In genomic region chr10:74875966-74876365, GRCh38 we compare ENCODE assay signal across 14 cellular contexts. TPM values are rescaled to one million over a fixed set of nuclear protein-coding genes. Genes with fewer than 3 reads are reported as not detected.
DNase-seq lines count a peak whose midpoint lies in the region; ATAC-seq and TF ChIP-seq lines count a peak whose summit lies in the region.
"Had no signal": no experiment of that assay in that cellular context is flagged by ENCODE, and none has a peak within 500 bp of the region (broad histone marks: within the 10 kb centered on the region; RNA-seq: fewer than 3 reads in every experiment).

No MANE protein-coding gene starts in this region.

- WGBS in psoas muscle, 3 donors = 49 to 70% (median 52%) methylated on average over 1 of the region's 1 CpG

- peaks cover 19% of the 10 kb centered on the region for H3K4me1 ChIP-seq in psoas muscle

- CTCF ChIA-PET in WTC11 (lab: Charles Lee) = interaction anchor here (1.4 kb wide), 1 partner anchor 224 kb away, joined by 3 read pairs; no protein-coding TSS in a partner anchor

- H3K27ac Mint-ChIP-seq in WTC11 (peak overlapping the region; percentile 58), progenitor cell of endocrine pancreas (peak overlapping the region; percentile 19)

- no peak for ATAC-seq in WTC11
- no peak for ATAC-seq in psoas muscle
- no peak for ATAC-seq in HG02840 (IDR thresholded peaks at IDR 0.05; ENCODE audit: low FRiP score, unreplicated experiment)

- H3K27me3 Mint-ChIP-seq in WTC11 (ENCODE audit: low read depth) = no peaks in the 10 kb centered on the region
- peaks cover 3% of the 10 kb centered on the region for H3K27me3 Mint-ChIP-seq in progenitor cell of endocrine pancreas
- H3K27me3 Mint-ChIP-seq: IgD-negative memory B cell had no signal

- no peaks in the 10 kb centered on the region for H3K9me3 Mint-ChIP-seq in WTC11
- no peaks in the 10 kb centered on the region for H3K9me3 Mint-ChIP-seq in progenitor cell of endocrine pancreas (ENCODE audit: low read depth)
- H3K9me3 Mint-ChIP-seq: IgD-negative memory B cell had no signal

- H3K4me1 Mint-ChIP-seq in WTC11 (peaks cover 15% of the 10 kb centered on the region), progenitor cell of endocrine pancreas (ENCODE audit: low read depth) (peaks cover 17% of the 10 kb centered on the region)

- no peak overlapping the region for H3K4me3 ChIP-seq in psoas muscle
- H3K4me3 ChIP-seq: transverse colon had no signal

- DNase-seq in NCI-H1417 (lab: John Stamatoyannopoulos, UW) (peak in 2 of 3 experiments; percentile 1 to 58), NCI-H1417 treated with DMSO at 0.1 percent for 48 hours (lab: John Stamatoyannopoulos, UW) (no peak), NCI-H2029 treated with DMSO at 0.1 percent for 48 hours (lab: John Stamatoyannopoulos, UW) (peak; percentile 55), WTC11 (ENCODE audit: low spot score) (no peak), progenitor cell of endocrine pancreas (ENCODE audit: low spot score, unreplicated experiment) (no peak), psoas muscle (no peak), activated gamma-delta T cell treated with Interleukin-2 at 50 U/mL for 16 hours (no peak)
- DNase-seq: activated CD4-positive, CD25-positive, alpha-beta regulatory T cell; aorta; GDM1; mesendoderm; transverse colon had no signal

- H3K36me3 Mint-ChIP-seq in WTC11 (no peaks in the 10 kb centered on the region), progenitor cell of endocrine pancreas (ENCODE audit: insufficient read depth) (no peaks in the 10 kb centered on the region)

- no peaks in the 10 kb centered on the region for H3K9me3 ChIP-seq in psoas muscle
- H3K9me3 ChIP-seq: transverse colon had no signal

- H3K4me3 Mint-ChIP-seq in WTC11 = no peak overlapping the region
- H3K4me3 Mint-ChIP-seq in progenitor cell of endocrine pancreas (ENCODE audit: low read depth) = peak overlapping the region; percentile 16
- H3K4me3 Mint-ChIP-seq: IgD-negative memory B cell had no signal

- no peaks in the 10 kb centered on the region for H3K36me3 ChIP-seq in psoas muscle (ENCODE audit: insufficient read depth in 1 of 2, low read depth in 1 of 2)
- H3K36me3 ChIP-seq: transverse colon had no signal

- POLR2A ChIA-PET in WTC11 (lab: Charles Lee) = no interaction called here

- intact Hi-C loops in psoas muscle (cut with DNase I) = no loop called here

- no peak for TF ChIP-seq CTCF in WTC11 (IDR thresholded peaks at IDR 0.05)
- no peak for TF ChIP-seq CTCF in progenitor cell of endocrine pancreas (IDR thresholded peaks at IDR 0.05; ENCODE audit: unreplicated experiment)
- no peak for TF ChIP-seq CTCF in psoas muscle (IDR thresholded peaks at IDR 0.05)

- no peak overlapping the region for H3K27ac ChIP-seq in psoas muscle
- H3K27ac ChIP-seq: transverse colon had no signal

- no peaks in the 10 kb centered on the region for H3K27me3 ChIP-seq in psoas muscle (ENCODE audit: insufficient read depth in 3 of 3, low read length in 2 of 3)
- H3K27me3 ChIP-seq: transverse colon had no signal

TF ChIP-seq in WTC11, 78 proteins besides CTCF, POLR2A, EP300 and RAD21:
- TF ChIP-seq EMX1 (CRISPR knock-in tag; IDR thresholded peaks at IDR 0.05) = no peak
- no peak for TF ChIP-seq AFF4 (CRISPR knock-in tag; IDR thresholded peaks at IDR 0.05; ENCODE audit: borderline replicate concordance)
- no peak for TF ChIP-seq ZNF416 (CRISPR knock-in tag; IDR thresholded peaks at IDR 0.05)
- no peak for TF ChIP-seq MXD4 (CRISPR knock-in tag; IDR thresholded peaks at IDR 0.05; ENCODE audit: borderline replicate concordance)
- TF ChIP-seq, protein P1, sequence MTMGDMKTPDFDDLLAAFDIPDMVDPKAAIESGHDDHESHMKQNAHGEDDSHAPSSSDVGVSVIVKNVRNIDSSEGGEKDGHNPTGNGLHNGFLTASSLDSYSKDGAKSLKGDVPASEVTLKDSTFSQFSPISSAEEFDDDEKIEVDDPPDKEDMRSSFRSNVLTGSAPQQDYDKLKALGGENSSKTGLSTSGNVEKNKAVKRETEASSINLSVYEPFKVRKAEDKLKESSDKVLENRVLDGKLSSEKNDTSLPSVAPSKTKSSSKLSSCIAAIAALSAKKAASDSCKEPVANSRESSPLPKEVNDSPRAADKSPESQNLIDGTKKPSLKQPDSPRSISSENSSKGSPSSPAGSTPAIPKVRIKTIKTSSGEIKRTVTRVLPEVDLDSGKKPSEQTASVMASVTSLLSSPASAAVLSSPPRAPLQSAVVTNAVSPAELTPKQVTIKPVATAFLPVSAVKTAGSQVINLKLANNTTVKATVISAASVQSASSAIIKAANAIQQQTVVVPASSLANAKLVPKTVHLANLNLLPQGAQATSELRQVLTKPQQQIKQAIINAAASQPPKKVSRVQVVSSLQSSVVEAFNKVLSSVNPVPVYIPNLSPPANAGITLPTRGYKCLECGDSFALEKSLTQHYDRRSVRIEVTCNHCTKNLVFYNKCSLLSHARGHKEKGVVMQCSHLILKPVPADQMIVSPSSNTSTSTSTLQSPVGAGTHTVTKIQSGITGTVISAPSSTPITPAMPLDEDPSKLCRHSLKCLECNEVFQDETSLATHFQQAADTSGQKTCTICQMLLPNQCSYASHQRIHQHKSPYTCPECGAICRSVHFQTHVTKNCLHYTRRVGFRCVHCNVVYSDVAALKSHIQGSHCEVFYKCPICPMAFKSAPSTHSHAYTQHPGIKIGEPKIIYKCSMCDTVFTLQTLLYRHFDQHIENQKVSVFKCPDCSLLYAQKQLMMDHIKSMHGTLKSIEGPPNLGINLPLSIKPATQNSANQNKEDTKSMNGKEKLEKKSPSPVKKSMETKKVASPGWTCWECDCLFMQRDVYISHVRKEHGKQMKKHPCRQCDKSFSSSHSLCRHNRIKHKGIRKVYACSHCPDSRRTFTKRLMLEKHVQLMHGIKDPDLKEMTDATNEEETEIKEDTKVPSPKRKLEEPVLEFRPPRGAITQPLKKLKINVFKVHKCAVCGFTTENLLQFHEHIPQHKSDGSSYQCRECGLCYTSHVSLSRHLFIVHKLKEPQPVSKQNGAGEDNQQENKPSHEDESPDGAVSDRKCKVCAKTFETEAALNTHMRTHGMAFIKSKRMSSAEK (CRISPR knock-in tag; IDR thresholded peaks at IDR 0.05; ENCODE audit: borderline replicate concordance) = no peak
- TF ChIP-seq, protein P2, sequence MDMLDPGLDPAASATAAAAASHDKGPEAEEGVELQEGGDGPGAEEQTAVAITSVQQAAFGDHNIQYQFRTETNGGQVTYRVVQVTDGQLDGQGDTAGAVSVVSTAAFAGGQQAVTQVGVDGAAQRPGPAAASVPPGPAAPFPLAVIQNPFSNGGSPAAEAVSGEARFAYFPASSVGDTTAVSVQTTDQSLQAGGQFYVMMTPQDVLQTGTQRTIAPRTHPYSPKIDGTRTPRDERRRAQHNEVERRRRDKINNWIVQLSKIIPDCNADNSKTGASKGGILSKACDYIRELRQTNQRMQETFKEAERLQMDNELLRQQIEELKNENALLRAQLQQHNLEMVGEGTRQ (CRISPR knock-in tag; IDR thresholded peaks at IDR 0.05) = no peak
- no peak for TF ChIP-seq ZNF317 (CRISPR knock-in tag; IDR thresholded peaks at IDR 0.05; ENCODE audit: borderline replicate concordance, low read depth)
- TF ChIP-seq, protein P3, sequence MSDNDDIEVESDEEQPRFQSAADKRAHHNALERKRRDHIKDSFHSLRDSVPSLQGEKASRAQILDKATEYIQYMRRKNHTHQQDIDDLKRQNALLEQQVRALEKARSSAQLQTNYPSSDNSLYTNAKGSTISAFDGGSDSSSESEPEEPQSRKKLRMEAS (CRISPR knock-in tag; IDR thresholded peaks at IDR 0.05) = no peak

RNA-seq across cellular contexts. Expression of gene KAT6B, which starts 49.6 kb away (rescaled TPM):
- total RNA-seq in WTC11 (2021) (18.5 to 24.2 TPM (median 19.8 TPM) in 3 replicates), progenitor cell of endocrine pancreas (75.4 and 76.9 TPM in 2 replicates), psoas muscle (10 to 100 TPM; 16.9 to 21.3 (median 18.8) TPM)
- 1 to 10 TPM; 2.1 to 7.2 (median 5.0) TPM for polyA plus RNA-seq in psoas muscle

Comparison
In these comparisons a context has a peak if more than half of its experiments do, and no peak if none do; other contexts are left out.
1. DNase-seq: peak in NCI-H1417 (2 of 3) and NCI-H2029 treated with DMSO at 0.1 percent for 48 hours (single experiment); none in NCI-H1417 treated with DMSO at 0.1 percent for 48 hours (single experiment), WTC11 (single experiment), progenitor cell of endocrine pancreas (single experiment), psoas muscle (0 of 2) and activated gamma-delta T cell treated with Interleukin-2 at 50 U/mL for 16 hours (single experiment).